Comparison of ENCODE assay signal across 23 cellular contexts in the genomic region with DNA sequence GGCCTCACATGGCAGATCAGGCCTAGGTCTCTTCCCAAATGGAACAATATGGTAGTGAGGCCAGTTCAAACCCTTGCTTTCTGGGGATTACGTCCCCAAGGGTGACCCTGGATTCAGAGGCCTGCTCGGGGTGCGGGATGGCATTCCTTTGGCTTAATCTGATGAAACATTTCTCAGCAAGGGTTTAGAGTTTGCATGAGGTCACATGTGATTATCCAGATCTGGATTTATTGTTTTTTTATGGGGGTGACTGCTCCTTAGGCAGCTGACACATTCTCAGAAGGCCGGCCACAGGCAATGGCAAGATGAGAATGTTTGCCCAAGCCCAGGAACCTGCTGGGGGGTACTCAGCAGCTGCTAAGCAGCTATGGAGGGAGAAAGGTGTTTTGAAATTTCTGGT. TPM values are rescaled to one million over a fixed set of nuclear protein-coding genes. Genes with fewer than 3 reads are reported as not detected.
A peak's percentile ranks its signal among the peaks of the same experiment; 100 is the strongest.
DNase-seq lines count a peak whose midpoint lies in the region; ATAC-seq, FAIRE-seq and TF ChIP-seq lines count a peak whose summit lies in the region.
"Had no signal": no experiment of that assay in that cellular context is flagged by ENCODE, and none has a peak within 500 bp of the region (broad histone marks: within the 10 kb centered on the region; RNA-seq: fewer than 3 reads in every experiment).

No MANE protein-coding gene starts in this region.

- TF ChIP-seq CTCF in GM12878 (IDR thresholded peaks at IDR 0.05 in 2 of 3, conservative IDR thresholded peaks at IDR 0.05 in 1 of 3; ENCODE audit: control insufficient read depth in 2 of 3, extremely low read depth in 1 of 3, insufficient read depth in 1 of 3, low read depth in 3 of 3, low read length in 3 of 3) (no peak), left lung (IDR thresholded peaks at IDR 0.05) (no peak)

- H3K27me3 ChIP-seq in GM12878 (replicated peaks in 1 of 2; ENCODE audit: control insufficient read depth in 2 of 2, insufficient read depth in 2 of 2, low read length in 1 of 2) (no peaks in the 10 kb centered on the region), left lung (no peaks in the 10 kb centered on the region), small intestine (ENCODE audit: control insufficient read depth in 2 of 2, insufficient read depth in 2 of 2, low read length in 2 of 2) (no peaks in the 10 kb centered on the region)
- H3K27me3 ChIP-seq: BLaER1, ovary had no signal

- no peak overlapping the region for H3K9ac ChIP-seq in GM12878 (ENCODE audit: control insufficient read depth, insufficient read depth, low read length)
- H3K9ac ChIP-seq: BLaER1 had no signal

- no peaks in the 10 kb centered on the region for H3K27me3 Mint-ChIP-seq in activated CD4-positive, alpha-beta T cell treated with anti-CD3 and anti-CD28 coated beads, Interleukin-2, amount 10 ng/mL, durations not matched to agents 7 days and 5 days
- H3K27me3 Mint-ChIP-seq: activated naive CD8-positive, alpha-beta T cell; stimulated activated naive B cell treated with anti-CD40 and anti-IgM and Interleukin-4, amounts not matched to agents 10 μg/mL and 1 μg/mL and 100 μg/mL, for 72 hours had no signal

- TF ChIP-seq EP300 in GM12878 (IDR thresholded peaks at IDR 0.05; ENCODE audit: borderline replicate concordance in 1 of 2, control insufficient read depth in 1 of 2, low read depth in 2 of 2, low read length in 2 of 2), result no peak

- in situ Hi-C loops in GM12878 (cut with MboI), result no loop called here

- SMC1A ChIA-PET in GM12878 (lab: Charles Lee; ENCODE audit: uncharacterized antibody, unreplicated experiment), result interaction anchor here (0.7 kb wide), 1 partner anchor 391 kb away, joined by 3 read pairs; no protein-coding TSS in a partner anchor

- H3K4me3 Mint-ChIP-seq in activated CD4-positive, alpha-beta T cell treated with anti-CD3 and anti-CD28 coated beads, Interleukin-2, amount 10 ng/mL, durations not matched to agents 7 days and 5 days, result no peak overlapping the region
- H3K4me3 Mint-ChIP-seq: activated naive CD8-positive, alpha-beta T cell; natural killer cell; stimulated activated naive B cell treated with anti-CD40 and anti-IgM and Interleukin-4, amounts not matched to agents 10 μg/mL and 1 μg/mL and 100 μg/mL, for 72 hours had no signal

- TF ChIP-seq POLR2A in GM12878 (IDR thresholded peaks at IDR 0.05; ENCODE audit: low read depth, low read length), result no peak

- peaks cover 12% of the 10 kb centered on the region for H3K36me3 Mint-ChIP-seq in activated CD4-positive, alpha-beta T cell treated with anti-CD3 and anti-CD28 coated beads, Interleukin-2, amount 10 ng/mL, durations not matched to agents 7 days and 5 days (ENCODE audit: low read depth)
- H3K36me3 Mint-ChIP-seq: natural killer cell had no signal

- H3K79me2 ChIP-seq in GM12878 (ENCODE audit: control insufficient read depth, insufficient read depth, low read length), result no peaks in the 10 kb centered on the region; the same call in 1 of the 2 replicates

- H3K4me2 ChIP-seq in GM12878 (ENCODE audit: control insufficient read depth, insufficient read depth), result peak overlapping the region; percentile 63
- H3K4me2 ChIP-seq: BLaER1 had no signal

- H3K4me3 ChIP-seq in GM12878 (no peak overlapping the region), left lung (no peak overlapping the region), small intestine (ENCODE audit: low read depth in 1 of 2, low read length in 2 of 2) (no peak overlapping the region)
- H3K4me3 ChIP-seq: BLaER1, HAP-1, ovary, thoracic aorta had no signal

- RAD21 ChIA-PET in GM12878 (lab: Charles Lee; ENCODE audit: unreplicated experiment), result interaction anchor here (0.6 to 1.2 kb wide), 3 partner anchors 18 to 590 kb away, joined by 3 to 4 read pairs (median 3); no protein-coding TSS in a partner anchor

- H3K4me1 ChIP-seq in GM12878 (ENCODE audit: control insufficient read depth, insufficient read depth, low read length) (peaks cover 24% of the 10 kb centered on the region), left lung (no peaks in the 10 kb centered on the region), small intestine (ENCODE audit: control insufficient read depth in 2 of 2, insufficient read depth in 1 of 2, low read depth in 1 of 2, low read length in 1 of 2) (peaks cover 8 to 11% of the 10 kb centered on the region in 2 donors)
- H3K4me1 ChIP-seq: BLaER1, HAP-1 had no signal

- H3K36me3 ChIP-seq in GM12878 (ENCODE audit: control insufficient read depth in 2 of 2, insufficient read depth in 2 of 2, low read length in 1 of 2) (no peaks in the 10 kb centered on the region; a peak in 1 of 4 replicates), left lung (no peaks in the 10 kb centered on the region), small intestine (ENCODE audit: control insufficient read depth in 2 of 2, insufficient read depth in 2 of 2, low read length in 2 of 2) (no peaks in the 10 kb centered on the region)
- H3K36me3 ChIP-seq: BLaER1, HAP-1, ovary, thoracic aorta had no signal

- BruUV-seq in GM12878 (replicated peaks; lab: Mats Ljungman, UMichigan), result no TSS peak

- no peaks in the 10 kb centered on the region for H4K20me1 ChIP-seq in GM12878 (ENCODE audit: control insufficient read depth, insufficient read depth)
- H4K20me1 ChIP-seq: BLaER1 had no signal

- peak overlapping the region; percentile 7 for H3K27ac Mint-ChIP-seq in activated CD4-positive, alpha-beta T cell treated with anti-CD3 and anti-CD28 coated beads, Interleukin-2, amount 10 ng/mL, durations not matched to agents 7 days and 5 days
- H3K27ac Mint-ChIP-seq: activated naive CD8-positive, alpha-beta T cell; natural killer cell; stimulated activated naive B cell treated with anti-CD40 and anti-IgM and Interleukin-4, amounts not matched to agents 10 μg/mL and 1 μg/mL and 100 μg/mL, for 72 hours had no signal

- intact Hi-C loops in GM12878 (cut with micrococcal nuclease; ENCODE audit: unreplicated experiment) (no loop called here), left lung (cut with DNase I) (no loop called here)

- POLR2A ChIA-PET in activated CD4-positive, alpha-beta T cell treated with anti-CD3 and anti-CD28 coated beads, Interleukin-2, amount 10 ng/mL, durations not matched to agents 7 days and 5 days (lab: Charles Lee), result no interaction called here
- POLR2A ChIA-PET in GM12878 (lab: Charles Lee), result interaction anchor here (1.6 kb wide), 1 partner anchor 8 kb away, joined by 4 read pairs; no protein-coding TSS in a partner anchor

- TF ChIP-seq RAD21 in GM12878 (IDR thresholded peaks at IDR 0.05; ENCODE audit: insufficient read depth, low read depth, low read length), result no peak

- DNase-seq in activated CD4-positive, alpha-beta T cell treated with anti-CD3 and anti-CD28 coated beads, Interleukin-2, amount 10 ng/mL, durations not matched to agents 7 days and 5 days, result no peak
- DNase-seq in activated CD4-positive, alpha-beta T cell treated with anti-CD3 and anti-CD28 coated beads for 4 hours, result no peak
- DNase-seq in M059J (ENCODE audit: low read depth) (peak; percentile 72), GM12878 (ENCODE audit: low read depth, low spot score) (no peak), renal cortical epithelial cell (ENCODE audit: low read depth) (peak; percentile 54), left lung (no peak), small intestine (no peak)
- DNase-seq: DMS 273 treated with DMSO at 0.1 percent for 48 hours; GF-D8; kidney glomerular epithelial cell; mesendoderm; natural killer cell; NCI-H2081; NCI-H510A; ovary; stimulated activated naive B cell treated with anti-CD40 and anti-IgM and Interleukin-4, amounts not matched to agents 10 μg/mL and 1 μg/mL and 100 μg/mL, for 72 hours had no signal

- 91% methylated on average over 4 of the region's 4 CpGs for WGBS in GM12878 (ENCODE audit: insufficient coverage, insufficient replicate concordance, low lambda C conversion rate, missing lambda C conversion rate)
- 59 to 80% (median 66%) methylated on average over 4 of the region's 4 CpGs for WGBS in small intestine, 3 donors

- no peak for ATAC-seq in GM12878
- ATAC-seq in left lung, result no peak
- no peak for ATAC-seq in HG02623 (IDR thresholded peaks at IDR 0.05; ENCODE audit: unreplicated experiment)
- ATAC-seq: natural killer cell, SK-N-SH treated with all-trans-retinoic acid at 6 μM for 48 hours had no signal

- H3K9me3 ChIP-seq in GM12878 (replicated peaks; ENCODE audit: control insufficient read depth, insufficient read depth, low read length) (no peaks in the 10 kb centered on the region), left lung (no peaks in the 10 kb centered on the region), small intestine (ENCODE audit: control insufficient read depth, low read depth) (no peaks in the 10 kb centered on the region)
- H3K9me3 ChIP-seq: BLaER1, HAP-1, ovary, thoracic aorta had no signal

- FAIRE-seq in GM12878 (lab: Jason Lieb, UNC) (no peak), small intestine (lab: Jason Lieb, UNC) (no peak)
- FAIRE-seq: TTC549 had no signal

- CTCF ChIA-PET in activated CD4-positive, alpha-beta T cell treated with anti-CD3 and anti-CD28 coated beads, Interleukin-2, amount 10 ng/mL, durations not matched to agents 7 days and 5 days (lab: Charles Lee), result interaction anchor here (1.0 kb wide), 3 partner anchors 9 to 36 kb away, joined by 3 read pairs; no protein-coding TSS in a partner anchor
- CTCF ChIA-PET in GM12878 (lab: Yijun Ruan, JAX), result interaction anchor here (0.9 to 2.7 kb wide), 3 partner anchors 10 to 36 kb away, joined by 4 to 6 read pairs (median 6); no protein-coding TSS in a partner anchor

- H3K9me3 Mint-ChIP-seq in activated CD4-positive, alpha-beta T cell treated with anti-CD3 and anti-CD28 coated beads, Interleukin-2, amount 10 ng/mL, durations not matched to agents 7 days and 5 days, result no peaks in the 10 kb centered on the region
- H3K9me3 Mint-ChIP-seq: natural killer cell; stimulated activated naive B cell treated with anti-CD40 and anti-IgM and Interleukin-4, amounts not matched to agents 10 μg/mL and 1 μg/mL and 100 μg/mL, for 72 hours had no signal

- H3K4me1 Mint-ChIP-seq in activated CD4-positive, alpha-beta T cell treated with anti-CD3 and anti-CD28 coated beads, Interleukin-2, amount 10 ng/mL, durations not matched to agents 7 days and 5 days, result peaks cover 83% of the 10 kb centered on the region

- H2AFZ ChIP-seq in GM12878 (ENCODE audit: control insufficient read depth, low read depth, low read length), result no peak overlapping the region

- H3K27ac ChIP-seq in GM12878 (ENCODE audit: control insufficient read depth, insufficient read depth) (no peak overlapping the region; the same call in 1 of the 2 replicates), left lung (no peak overlapping the region), small intestine (ENCODE audit: low read depth in 1 of 2, low read length in 1 of 2) (no peak overlapping the region)
- H3K27ac ChIP-seq: BLaER1, ovary, thoracic aorta had no signal

RNA-seq across cellular contexts. Expression of a gene that starts 37.7 kb away (rescaled TPM):
- total RNA-seq in activated CD4-positive, alpha-beta T cell treated with anti-CD3 and anti-CD28 coated beads, Interleukin-2, amount 10 ng/mL, durations not matched to agents 7 days and 5 days, result 10 to 100 TPM in 1 of 2 experiments, 1 to 10 TPM in 1; 6.5 to 10.0 TPM
- 140 and 183 TPM in 2 replicates for total RNA-seq in M059J (2014; rRNA removed; shearing (Covaris generic))
- total RNA-seq in GM12878 (2013; cell fraction: nucleolus; rRNA removed), result 22.0 and 22.3 TPM in 2 replicates
- total RNA-seq in GM12878 (2014; rRNA removed), result 19.5 and 19.7 TPM in 2 replicates
- total RNA-seq in GM12878 (2014; rRNA removed; fragmentation: Illumina TruSeq; extraction: Trizol), result 22.2 and 22.3 TPM in 2 replicates
- total RNA-seq in GM12878 (2021), result 33.2 and 33.6 TPM in 2 replicates
- polyA plus RNA-seq in GM12878 (2011; ENCODE audit: low read depth), result 17.9 TPM
- 19.2 and 23.5 TPM in 2 replicates for polyA plus RNA-seq in GM12878 (2011; rRNA removed)
- 12.1 and 13.8 TPM in 2 replicates for polyA plus RNA-seq in GM12878 (2011; cell fraction: cytosol; rRNA removed)
- polyA plus RNA-seq in GM12878 (2011; cell fraction: nucleus; rRNA removed), result 11.3 and 12.5 TPM in 2 replicates
- 17.7 and 18.7 TPM in 2 replicates for polyA plus RNA-seq in GM12878 (2012)
- 22.2 and 28.2 TPM in 2 replicates for polyA plus RNA-seq in GM12878 (2014; fragmentation: Illumina TruSeq; extraction: Trizol)
- polyA plus RNA-seq in GM12878 (2014; fragmentation: Nextera tagmentation; extraction: Ambion mirVana), result 10 to 100 TPM in 1 of 2 experiments, 1 to 10 TPM in 1; 5.7 to 11.8 TPM
- polyA plus RNA-seq in GM12878 (2014; rRNA removed), result 20.8 and 21.1 TPM in 2 replicates
- polyA plus RNA-seq in GM12878 (2016; fragmentation: Nextera tagmentation; extraction: Ambion mirVana), result 10 to 100 TPM; 35.0 to 36.2 TPM
- polyA minus RNA-seq in GM12878 (2011; rRNA and poly(A)+ RNA removed), result 8.8 and 9.1 TPM in 2 replicates
- polyA minus RNA-seq in GM12878 (2011; cell fraction: cytosol; rRNA and poly(A)+ RNA removed), result 5.2 and 7.6 TPM in 2 replicates
- polyA minus RNA-seq in GM12878 (2011; cell fraction: nucleus; rRNA and poly(A)+ RNA removed), result 2.8 and 3.7 TPM in 2 replicates
- total RNA-seq in renal cortical epithelial cell, result 38.7 and 71.2 TPM in 2 replicates
- 10 to 100 TPM; 45.6 to 83.4 TPM for total RNA-seq in left lung
- polyA plus RNA-seq in small intestine, result 10 to 100 TPM; 22.8 to 54.5 (median 33.0) TPM

Comparison
In these comparisons a context has a peak if more than half of its experiments do, and no peak if none do; other contexts are left out.
1. DNase-seq: peak in M059J (single experiment) and renal cortical epithelial cell (single experiment); none in activated CD4-positive, alpha-beta T cell treated with anti-CD3 and anti-CD28 coated beads, Interleukin-2, amount 10 ng/mL, durations not matched to agents 7 days and 5 days (single experiment), activated CD4-positive, alpha-beta T cell treated with anti-CD3 and anti-CD28 coated beads for 4 hours (0 of 2), GM12878 (single experiment), left lung (0 of 2) and small intestine (single experiment).